ENCODE assay signal across 11 cellular contexts in the genomic region with DNA sequence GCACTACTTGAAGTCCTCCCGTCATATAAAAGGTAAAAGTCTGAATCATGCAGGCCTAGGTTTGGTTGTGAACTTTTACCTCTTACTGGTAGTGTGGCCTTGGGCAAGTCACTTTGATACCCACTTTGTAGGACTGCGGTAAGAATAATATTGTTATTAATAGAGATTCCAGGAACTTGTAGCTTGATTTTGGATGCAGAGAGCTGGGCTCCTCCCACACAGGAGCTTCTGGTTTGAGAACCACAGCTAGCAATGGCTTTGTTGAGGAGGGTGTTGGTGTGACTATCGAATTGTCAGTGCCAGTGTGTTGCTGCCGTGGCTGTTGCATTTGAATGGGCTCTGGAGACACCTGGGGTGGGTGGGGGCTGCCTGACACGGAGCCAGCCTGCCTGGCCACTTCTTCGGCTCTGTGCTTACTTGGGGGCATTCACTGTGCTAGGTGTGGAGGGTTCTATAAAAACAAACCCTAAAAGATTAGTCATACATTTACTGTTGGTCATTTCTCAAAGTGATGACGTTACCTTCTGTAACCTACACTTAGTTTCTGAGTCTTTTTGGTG. TPM values are rescaled to one million over a fixed set of nuclear protein-coding genes. Genes with fewer than 3 reads are reported as not detected.
DNase-seq lines count a peak whose midpoint lies in the region; ATAC-seq and TF ChIP-seq lines count a peak whose summit lies in the region.
"Had no signal": no experiment of that assay in that cellular context is flagged by ENCODE, and none has a peak within 500 bp of the region (broad histone marks: within the 10 kb centered on the region; RNA-seq: fewer than 3 reads in every experiment).

No MANE protein-coding gene starts in this region.

- intact Hi-C loops in natural killer cell (cut with micrococcal nuclease) (no loop called here), uterus (cut with DNase I; ENCODE audit: low total_unique reads) (no loop called here)

- H3K27ac Mint-ChIP-seq in natural killer cell treated with Interleukin-12 subunit alpha and Interleukin-12 subunit beta and Interleukin-15 and Interleukin-18, amount 100 ng/mL, for 72 hours: no peak overlapping the region
- no peak overlapping the region for H3K27ac Mint-ChIP-seq in natural killer cell
- H3K27ac Mint-ChIP-seq in stimulated activated naive B cell treated with anti-CD40 and anti-IgM and Interleukin-4, amounts not matched to agents 10 μg/mL and 1 μg/mL and 100 μg/mL, for 72 hours: no peak overlapping the region
- H3K27ac Mint-ChIP-seq: activated B cell treated with CpG ODN at 0.5 μM for 24 hours had no signal

- H3K36me3 ChIP-seq in iPS-20b (ENCODE audit: insufficient read depth, low read depth, low read length) (no peaks in the 10 kb centered on the region), uterus (no peaks in the 10 kb centered on the region)
- H3K36me3 ChIP-seq: ascending aorta had no signal

- no peaks in the 10 kb centered on the region for H3K4me1 Mint-ChIP-seq in natural killer cell treated with Interleukin-12 subunit alpha and Interleukin-12 subunit beta and Interleukin-15 and Interleukin-18, amount 100 ng/mL, for 72 hours (ENCODE audit: low read depth in 2 of 2)
- H3K4me1 Mint-ChIP-seq in natural killer cell: peaks cover 0 to 6% of the 10 kb centered on the region in 2 donors
- H3K4me1 Mint-ChIP-seq in stimulated activated naive B cell treated with anti-CD40 and anti-IgM and Interleukin-4, amounts not matched to agents 10 μg/mL and 1 μg/mL and 100 μg/mL, for 72 hours: no peaks in the 10 kb centered on the region
- H3K4me1 Mint-ChIP-seq: activated B cell treated with CpG ODN at 0.5 μM for 24 hours had no signal

- peak overlapping the region; percentile 73 for H3K27ac ChIP-seq in iPS-20b (ENCODE audit: low read length)
- no peak overlapping the region for H3K27ac ChIP-seq in uterus
- H3K27ac ChIP-seq: ascending aorta had no signal

- no peaks in the 10 kb centered on the region for H3K9me3 Mint-ChIP-seq in natural killer cell treated with Interleukin-12 subunit alpha and Interleukin-12 subunit beta and Interleukin-15 and Interleukin-18, amount 100 ng/mL, for 72 hours
- H3K9me3 Mint-ChIP-seq in natural killer cell: no peaks in the 10 kb centered on the region
- no peaks in the 10 kb centered on the region for H3K9me3 Mint-ChIP-seq in stimulated activated naive B cell treated with anti-CD40 and anti-IgM and Interleukin-4, amounts not matched to agents 10 μg/mL and 1 μg/mL and 100 μg/mL, for 72 hours
- H3K9me3 Mint-ChIP-seq: activated B cell treated with CpG ODN at 0.5 μM for 24 hours had no signal

- H3K4me3 Mint-ChIP-seq in natural killer cell treated with Interleukin-12 subunit alpha and Interleukin-12 subunit beta and Interleukin-15 and Interleukin-18, amount 100 ng/mL, for 72 hours: peak overlapping the region; percentile 23
- H3K4me3 Mint-ChIP-seq in natural killer cell: no peak overlapping the region
- no peak overlapping the region for H3K4me3 Mint-ChIP-seq in stimulated activated naive B cell treated with anti-CD40 and anti-IgM and Interleukin-4, amounts not matched to agents 10 μg/mL and 1 μg/mL and 100 μg/mL, for 72 hours
- H3K4me3 Mint-ChIP-seq: activated B cell treated with CpG ODN at 0.5 μM for 24 hours had no signal

- H3K4me1 ChIP-seq in iPS-20b (ENCODE audit: insufficient read depth, low read length) (peaks cover 13% of the 10 kb centered on the region; the same call in 1 of the 2 replicates), uterus (peaks cover 10 to 32% of the 10 kb centered on the region in 2 donors)

- DNase-seq in natural killer cell treated with Interleukin-12 subunit alpha and Interleukin-12 subunit beta and Interleukin-15 and Interleukin-18, amount 100 ng/mL, for 72 hours (ENCODE audit: low spot score): no peak
- DNase-seq in natural killer cell (no peak), UCSD-AML1 (lab: John Stamatoyannopoulos, UW; ENCODE audit: unreplicated experiment) (peak; percentile 49), uterus (no peak), medulla oblongata (ENCODE audit: extremely low spot score) (no peak)
- no peak for DNase-seq in stimulated activated naive B cell treated with anti-CD40 and anti-IgM and Interleukin-4, amounts not matched to agents 10 μg/mL and 1 μg/mL and 100 μg/mL, for 72 hours
- DNase-seq: activated B cell treated with CpG ODN at 0.5 μM for 24 hours; NK-92 treated with Interleukin-12 subunit alpha and Interleukin-12 subunit beta, amount 100 ng/mL, for 24 hours had no signal

- peaks cover 7 to 13% of the 10 kb centered on the region in 2 donors for H3K27me3 Mint-ChIP-seq in natural killer cell treated with Interleukin-12 subunit alpha and Interleukin-12 subunit beta and Interleukin-15 and Interleukin-18, amount 100 ng/mL, for 72 hours
- H3K27me3 Mint-ChIP-seq in natural killer cell (ENCODE audit: low read depth in 2 of 2): peaks cover 4 to 12% of the 10 kb centered on the region in 2 donors
- no peaks in the 10 kb centered on the region for H3K27me3 Mint-ChIP-seq in stimulated activated naive B cell treated with anti-CD40 and anti-IgM and Interleukin-4, amounts not matched to agents 10 μg/mL and 1 μg/mL and 100 μg/mL, for 72 hours

- TF ChIP-seq CTCF in natural killer cell (IDR thresholded peaks at IDR 0.05) (no peak), uterus (IDR thresholded peaks at IDR 0.05) (no peak)

- H3K27me3 ChIP-seq in iPS-20b (ENCODE audit: insufficient read depth, low read length): no peaks in the 10 kb centered on the region
- no peaks in the 10 kb centered on the region for H3K27me3 ChIP-seq in uterus
- H3K27me3 ChIP-seq: ascending aorta had no signal

- peak overlapping the region; percentile 31; the same call in 1 of the 2 replicates for H3K4me3 ChIP-seq in iPS-20b (ENCODE audit: low read length)
- no peak overlapping the region for H3K4me3 ChIP-seq in uterus
- H3K4me3 ChIP-seq: ascending aorta had no signal

- TF ChIP-seq POLR2A in uterus (IDR thresholded peaks at IDR 0.05): no peak

- peak overlapping the region; percentile 32; the same call in 1 of the 2 replicates for H3K9ac ChIP-seq in iPS-20b (ENCODE audit: low read depth, low read length)

- H3K36me3 Mint-ChIP-seq in natural killer cell treated with Interleukin-12 subunit alpha and Interleukin-12 subunit beta and Interleukin-15 and Interleukin-18, amount 100 ng/mL, for 72 hours: no peaks in the 10 kb centered on the region
- no peaks in the 10 kb centered on the region for H3K36me3 Mint-ChIP-seq in natural killer cell
- H3K36me3 Mint-ChIP-seq in stimulated activated naive B cell treated with anti-CD40 and anti-IgM and Interleukin-4, amounts not matched to agents 10 μg/mL and 1 μg/mL and 100 μg/mL, for 72 hours: no peaks in the 10 kb centered on the region

- H3K9me3 ChIP-seq in iPS-20b (ENCODE audit: insufficient read depth, low read depth, low read length) (no peaks in the 10 kb centered on the region), uterus (no peaks in the 10 kb centered on the region)
- H3K9me3 ChIP-seq: ascending aorta had no signal

- peak; percentile 38 to 68 for ATAC-seq in natural killer cell treated with Interleukin-12 subunit alpha and Interleukin-12 subunit beta and Interleukin-15 and Interleukin-18, amount 100 ng/mL, for 72 hours
- ATAC-seq in natural killer cell: no peak
- no peak for ATAC-seq in stimulated activated naive B cell treated with anti-CD40 and anti-IgM and Interleukin-4, amounts not matched to agents 10 μg/mL and 1 μg/mL and 100 μg/mL, for 72 hours (replicated peaks)
- ATAC-seq in GM21529 (IDR thresholded peaks at IDR 0.05; ENCODE audit: unreplicated experiment): no peak

RNA-seq across cellular contexts. Expression of a gene that starts 38.5 kb away (rescaled TPM):
- not detected for total RNA-seq in natural killer cell treated with Interleukin-12 subunit alpha and Interleukin-12 subunit beta and Interleukin-15 and Interleukin-18, amount 100 ng/mL, for 72 hours
- total RNA-seq in natural killer cell (1 to 10 TPM in 1 of 3 donors, under 1 TPM in 2; 0.20 to 1.8 (median 0.60) TPM), uterus (10 to 100 TPM; 24.3 to 55.5 (median 31.3) TPM)
- total RNA-seq: activated B cell treated with CpG ODN at 0.5 μM for 24 hours had no signal

Comparison
In these comparisons a context has a peak if more than half of its experiments do, and no peak if none do; other contexts are left out.
1. ATAC-seq: peak in natural killer cell treated with Interleukin-12 subunit alpha and Interleukin-12 subunit beta and Interleukin-15 and Interleukin-18, amount 100 ng/mL, for 72 hours (2 of 2); none in natural killer cell (0 of 3), stimulated activated naive B cell treated with anti-CD40 and anti-IgM and Interleukin-4, amounts not matched to agents 10 μg/mL and 1 μg/mL and 100 μg/mL, for 72 hours (0 of 2) and GM21529 (single experiment).
2. RNA of a gene that starts 38.5 kb away (total RNA-seq): 24.3 to 55.5 TPM in uterus; 0.20 to 1.8 TPM in natural killer cell and not detected in natural killer cell treated with Interleukin-12 subunit alpha and Interleukin-12 subunit beta and Interleukin-15 and Interleukin-18, amount 100 ng/mL, for 72 hours; every median in the first group is over 4 times any median in the second.